ENCODE assay signal across 15 cellular contexts in genomic region chr11:69496631-69497220, GRCh38. TPM values are rescaled to one million over a fixed set of nuclear protein-coding genes. Genes with fewer than 3 reads are reported as not detected.
DNase-seq lines count a peak whose midpoint lies in the region; ATAC-seq and TF ChIP-seq lines count a peak whose summit lies in the region.
"Had no signal": no experiment of that assay in that cellular context is flagged by ENCODE, and none has a peak within 500 bp of the region (broad histone marks: within the 10 kb centered on the region; RNA-seq: fewer than 3 reads in every experiment).

No MANE protein-coding gene starts in this region.

- H3K4me1 ChIP-seq in SJSA1 (replicated peaks) (peaks cover 28% of the 10 kb centered on the region), transverse colon (peaks cover 11 to 21% (median 14%) of the 10 kb centered on the region in 4 donors)

- CTCF ChIA-PET in GM10248 (lab: Yijun Ruan, JAX) = no interaction called here

- peaks cover 32% of the 10 kb centered on the region for H3K27me3 Mint-ChIP-seq in nephron (ENCODE audit: low read depth)
- H3K27me3 Mint-ChIP-seq in stimulated activated naive CD8-positive, alpha-beta T cell treated with anti-CD3 and anti-CD28 coated beads, Interleukin-15, amount 100 ng/mL, for 72 hours = peaks cover 43% of the 10 kb centered on the region

- no peak for TF ChIP-seq EP300 in transverse colon (IDR thresholded peaks at IDR 0.05; ENCODE audit: low read depth)

- H3K9me3 Mint-ChIP-seq in nephron = no peaks in the 10 kb centered on the region
- no peaks in the 10 kb centered on the region for H3K9me3 Mint-ChIP-seq in stimulated activated naive CD8-positive, alpha-beta T cell treated with anti-CD3 and anti-CD28 coated beads, Interleukin-15, amount 100 ng/mL, for 72 hours
- H3K9me3 Mint-ChIP-seq: naive B cell had no signal

- no peak for TF ChIP-seq CTCF in nephron (IDR thresholded peaks at IDR 0.05; ENCODE audit: unreplicated experiment in 3 of 3)
- TF ChIP-seq CTCF in transverse colon (IDR thresholded peaks at IDR 0.05) = no peak
- no peak for TF ChIP-seq CTCF in GM10248 (IDR thresholded peaks at IDR 0.05; ENCODE audit: control extremely low read depth, extremely low read depth, low read depth, missing control alignments)

- no peak for DNase-seq in SJSA1 (ENCODE audit: low read depth in 1 of 2, low spot score in 2 of 2)
- no peak for DNase-seq in Right ventricle myocardium inferior (ENCODE audit: missing footprints)
- no peak for DNase-seq in transverse colon
- no peak for DNase-seq in stimulated activated naive CD8-positive, alpha-beta T cell treated with anti-CD3 and anti-CD28 coated beads, Interleukin-15, amount 100 ng/mL, for 72 hours
- no peak for DNase-seq in GM10248 (ENCODE audit: extremely low spot score)
- DNase-seq: activated T-cell treated with anti-CD3 and anti-CD28 coated beads, Interleukin-2, amount 50 U/mL, for 1 hour; DND-41; MV-4-11; naive B cell; NCI-H446; stimulated activated CD8-positive, alpha-beta memory T cell treated with anti-CD3 and anti-CD28 coated beads, Interleukin-4, amount 100 ng/mL, for 48 hours; WERI-Rb-1 had no signal

- no peak overlapping the region for H3K4me3 Mint-ChIP-seq in nephron
- no peak overlapping the region for H3K4me3 Mint-ChIP-seq in stimulated activated naive CD8-positive, alpha-beta T cell treated with anti-CD3 and anti-CD28 coated beads, Interleukin-15, amount 100 ng/mL, for 72 hours
- H3K4me3 Mint-ChIP-seq: naive B cell had no signal

- H3K4me3 ChIP-seq in SJSA1 = no peak overlapping the region
- no peak overlapping the region for H3K4me3 ChIP-seq in transverse colon

- 48% methylated on average over 11 of the region's 12 CpGs; no CpG with 5 or more reads in 1 of the 2 donors for WGBS in transverse colon (ENCODE audit: low coverage in 1 of 2), 2 donors

- H3K36me3 Mint-ChIP-seq in nephron (ENCODE audit: low read depth) = no peaks in the 10 kb centered on the region
- H3K36me3 Mint-ChIP-seq: naive B cell had no signal

- peak; percentile 38 for ATAC-seq in Right ventricle myocardium inferior
- no peak for ATAC-seq in stimulated activated naive CD8-positive, alpha-beta T cell treated with anti-CD3 and anti-CD28 coated beads, Interleukin-15, amount 100 ng/mL, for 72 hours
- no peak for ATAC-seq in GM19397 (IDR thresholded peaks at IDR 0.05; ENCODE audit: unreplicated experiment)
- ATAC-seq in GM18511 (IDR thresholded peaks at IDR 0.05; ENCODE audit: unreplicated experiment) = no peak

- peaks cover 30% of the 10 kb centered on the region for H3K4me1 Mint-ChIP-seq in nephron
- H3K4me1 Mint-ChIP-seq in stimulated activated naive CD8-positive, alpha-beta T cell treated with anti-CD3 and anti-CD28 coated beads, Interleukin-15, amount 100 ng/mL, for 72 hours = peaks cover 7% of the 10 kb centered on the region

- in situ Hi-C loops in transverse colon (cut with MboI; ENCODE audit: low pct_ligation_motif_present in 1 of 4, low pct_unique_long_range_greater_than_20kb in 1 of 4, low sequenced_read_pairs in 3 of 4) = no loop called here

- H3K27ac Mint-ChIP-seq in nephron = peak overlapping the region; percentile 57 to 79 (median 70)
- no peak overlapping the region for H3K27ac Mint-ChIP-seq in stimulated activated naive CD8-positive, alpha-beta T cell treated with anti-CD3 and anti-CD28 coated beads, Interleukin-15, amount 100 ng/mL, for 72 hours
- H3K27ac Mint-ChIP-seq: naive B cell had no signal

- H3K27me3 ChIP-seq in SJSA1 (replicated peaks) = no peaks in the 10 kb centered on the region
- no peaks in the 10 kb centered on the region for H3K27me3 ChIP-seq in transverse colon

- no peak for TF ChIP-seq POLR2A in transverse colon (IDR thresholded peaks at IDR 0.05)

- H3K36me3 ChIP-seq in SJSA1 (no peaks in the 10 kb centered on the region), transverse colon (no peaks in the 10 kb centered on the region)
- H3K36me3 ChIP-seq: WERI-Rb-1 had no signal

- intact Hi-C loops in Right ventricle myocardium inferior (cut with DNase I) = loop anchor here (2.0 to 5.0 kb wide), 2 partner anchors 49 to 142 kb away; no protein-coding TSS in a partner anchor
- intact Hi-C loops in transverse colon (cut with DNase I; ENCODE audit: low total_unique reads) = no loop called here

- H3K9me3 ChIP-seq in SJSA1 (replicated peaks) (no peaks in the 10 kb centered on the region), transverse colon (no peaks in the 10 kb centered on the region)

- POLR2A ChIA-PET in GM10248 (lab: Yijun Ruan, JAX) = no interaction called here

- H3K27ac ChIP-seq in SJSA1 (peak overlapping the region; percentile 92), transverse colon (peak overlapping the region; percentile 20 to 62 (median 54))
- H3K27ac ChIP-seq: WERI-Rb-1 had no signal

RNA-seq across cellular contexts. Expression of gene LINC01488, which starts 15.3 kb away (rescaled TPM):
- total RNA-seq in SJSA1 (2014; rRNA removed; shearing (Covaris generic)) = 0.05 TPM in 1 of 2 replicates, not detected in the other
- total RNA-seq in Right ventricle myocardium inferior (0.08 TPM), transverse colon (not detected)

Comparison
In these comparisons a context has a peak if more than half of its experiments do, and no peak if none do; other contexts are left out.
1. H3K27ac Mint-ChIP-seq: peak in nephron (3 of 3); none in stimulated activated naive CD8-positive, alpha-beta T cell treated with anti-CD3 and anti-CD28 coated beads, Interleukin-15, amount 100 ng/mL, for 72 hours (0 of 2).